In the genomic region with DNA sequence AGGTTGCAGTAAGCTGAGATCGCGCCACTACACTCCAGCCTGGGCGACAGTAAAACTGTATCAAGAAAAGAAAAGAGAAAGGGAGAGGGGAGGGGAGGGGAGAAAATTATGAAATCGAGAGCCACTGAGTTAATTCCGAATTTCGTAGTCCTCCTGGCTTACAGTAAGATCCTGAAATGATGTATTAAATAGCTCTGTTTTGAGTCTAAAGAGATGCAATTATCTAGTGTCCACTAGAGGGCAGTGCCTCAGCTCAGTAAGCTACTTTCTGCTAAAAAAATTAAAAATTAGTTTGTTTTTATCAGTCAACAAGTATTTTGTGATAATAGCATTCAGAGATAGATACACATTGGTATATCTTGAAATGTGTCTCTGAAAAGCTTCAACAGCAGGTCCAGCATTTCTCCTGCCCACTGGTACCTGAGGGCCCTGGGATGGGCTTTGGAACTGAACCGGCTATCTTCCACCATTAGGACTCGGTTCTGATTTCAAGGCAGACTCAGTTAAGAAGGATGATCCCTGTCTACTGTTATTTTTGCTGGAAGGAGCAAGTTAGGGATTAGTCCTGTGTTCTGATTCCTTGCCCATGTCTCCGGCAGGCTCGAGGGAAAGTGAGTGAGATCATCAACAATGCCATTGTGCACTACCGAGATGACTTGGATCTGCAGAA, we compare ENCODE assay signal across 8 cellular contexts. TPM values are rescaled to one million over a fixed set of nuclear protein-coding genes. Genes with fewer than 3 reads are reported as not detected.
A peak's percentile ranks its signal among the peaks of the same experiment; 100 is the strongest.
DNase-seq lines count a peak whose midpoint lies in the region; ATAC-seq and TF ChIP-seq lines count a peak whose summit lies in the region.

No MANE protein-coding gene starts in this region.

- POLR2A ChIA-PET in activated CD4-positive, alpha-beta memory T cell treated with anti-CD3 and anti-CD28 coated beads for 36 hours (lab: Charles Lee): no interaction called here

- no peaks in the 10 kb centered on the region for H3K4me1 ChIP-seq in BE2C
- no peaks in the 10 kb centered on the region for H3K4me1 ChIP-seq in mucosa of descending colon (ENCODE audit: low read depth)

- H3K4me3 ChIP-seq in BE2C (ENCODE audit: low read depth, low read length): no peak overlapping the region
- H3K4me3 ChIP-seq in mucosa of descending colon: no peak overlapping the region

- DNase-seq in BE2C: no peak
- DNase-seq in GM13976 (ENCODE audit: low spot score): peak; percentile 60
- DNase-seq in NCI-H69 (lab: John Stamatoyannopoulos, UW): peak; percentile 47
- peak; percentile 64 for DNase-seq in cerebellum (ENCODE audit: low spot score)
- DNase-seq in mucosa of descending colon: peak in 1 of 3 donors; percentile 39
- DNase-seq in HK-2 (ENCODE audit: unreplicated experiment): no peak
- no peak for DNase-seq in stimulated activated CD8-positive, alpha-beta memory T cell treated with anti-CD3 and anti-CD28 coated beads, Interleukin-4, amount 100 ng/mL, for 48 hours
- DNase-seq in activated CD4-positive, alpha-beta memory T cell treated with anti-CD3 and anti-CD28 coated beads for 36 hours: no peak

- no peaks in the 10 kb centered on the region for H3K9me3 Mint-ChIP-seq in activated CD4-positive, alpha-beta memory T cell treated with anti-CD3 and anti-CD28 coated beads for 36 hours

- no peak overlapping the region for H3K4me3 Mint-ChIP-seq in activated CD4-positive, alpha-beta memory T cell treated with anti-CD3 and anti-CD28 coated beads for 36 hours

- ATAC-seq in mucosa of descending colon: peak; percentile 34

- H3K27me3 Mint-ChIP-seq in activated CD4-positive, alpha-beta memory T cell treated with anti-CD3 and anti-CD28 coated beads for 36 hours: peaks cover 14% of the 10 kb centered on the region

- intact Hi-C loops in mucosa of descending colon (cut with DNase I, micrococcal nuclease): loop anchor here (1.0 to 5.0 kb wide), 2 partner anchors 43 to 46 kb away; no protein-coding TSS in a partner anchor
- intact Hi-C loops in activated CD4-positive, alpha-beta memory T cell treated with anti-CD3 and anti-CD28 coated beads for 36 hours (cut with micrococcal nuclease): loop anchor here (1.0 kb wide), 1 partner anchor 46 kb away; no protein-coding TSS in a partner anchor

- H3K27ac Mint-ChIP-seq in activated CD4-positive, alpha-beta memory T cell treated with anti-CD3 and anti-CD28 coated beads for 36 hours: no peak overlapping the region

- no peaks in the 10 kb centered on the region for H3K36me3 Mint-ChIP-seq in activated CD4-positive, alpha-beta memory T cell treated with anti-CD3 and anti-CD28 coated beads for 36 hours

- in situ Hi-C loops in GM13976 (cut with MboI; ENCODE audit: low sequenced_read_pairs, unreplicated experiment): no loop called here

- CTCF ChIA-PET in activated CD4-positive, alpha-beta memory T cell treated with anti-CD3 and anti-CD28 coated beads for 36 hours (lab: Charles Lee): interaction anchor here (0.6 to 3.7 kb wide), 59 partner anchors 9 to 452 kb away, joined by 3 to 66 read pairs (median 4); a partner anchor contains a TSS

- peak; percentile 84 for TF ChIP-seq CTCF in BE2C (IDR thresholded peaks at IDR 0.05; ENCODE audit: low read depth, low read length)
- peak; percentile 50 for TF ChIP-seq CTCF in GM13976 (IDR thresholded peaks at IDR 0.05; ENCODE audit: borderline replicate concordance, control extremely low read depth, extremely low read depth, insufficient read depth, missing control alignments)
- peak; percentile 55 for TF ChIP-seq CTCF in mucosa of descending colon (IDR thresholded peaks at IDR 0.05)

- H3K4me1 Mint-ChIP-seq in activated CD4-positive, alpha-beta memory T cell treated with anti-CD3 and anti-CD28 coated beads for 36 hours (ENCODE audit: low read depth): peaks cover 7% of the 10 kb centered on the region

- H3K27me3 ChIP-seq in BE2C: no peaks in the 10 kb centered on the region

- H3K36me3 ChIP-seq in BE2C: no peaks in the 10 kb centered on the region
- no peaks in the 10 kb centered on the region for H3K36me3 ChIP-seq in mucosa of descending colon (ENCODE audit: low read depth)

- H3K9me3 ChIP-seq in BE2C: no peaks in the 10 kb centered on the region
- H3K9me3 ChIP-seq in mucosa of descending colon: no peaks in the 10 kb centered on the region

RNA-seq across cellular contexts. Expression of a gene that starts 19.5 kb away (rescaled TPM):
- polyA plus RNA-seq in BE2C (2012; ENCODE audit: insufficient read depth, insufficient read length, low read depth): 5.3 TPM
- total RNA-seq in cerebellum: 13.6 TPM
- 10 to 100 TPM in 1 of 3 donors, 1 to 10 TPM in 2; 9.8 to 15.1 (median 10.0) TPM for total RNA-seq in mucosa of descending colon
- 1 to 10 TPM; 3.3 to 4.1 TPM for total RNA-seq in activated CD4-positive, alpha-beta memory T cell treated with anti-CD3 and anti-CD28 coated beads for 36 hours

RNA-seq across cellular contexts. Expression of a gene that starts 24.4 kb away (rescaled TPM):
- 1.1 TPM for polyA plus RNA-seq in BE2C (2012; ENCODE audit: insufficient read depth, insufficient read length, low read depth)
- total RNA-seq in cerebellum (20.0 TPM), mucosa of descending colon (10 to 100 TPM in 1 of 3 donors, 1 to 10 TPM in 2; 2.1 to 11.2 (median 2.2) TPM)
- under 1 TPM; 0.12 to 0.21 TPM for total RNA-seq in activated CD4-positive, alpha-beta memory T cell treated with anti-CD3 and anti-CD28 coated beads for 36 hours

Comparison
In these comparisons a context has a peak if more than half of its experiments do, and no peak if none do; other contexts are left out.
1. DNase-seq: peak in GM13976 (single experiment), NCI-H69 (single experiment) and cerebellum (single experiment); none in BE2C (single experiment), HK-2 (single experiment), stimulated activated CD8-positive, alpha-beta memory T cell treated with anti-CD3 and anti-CD28 coated beads, Interleukin-4, amount 100 ng/mL, for 48 hours (single experiment) and activated CD4-positive, alpha-beta memory T cell treated with anti-CD3 and anti-CD28 coated beads for 36 hours (single experiment).
2. Peak in every context shown above with its lines, with median percentiles within 50 percentile points of each other: CTCF ChIP-seq.